ENCODE assay signal across 1 cellular context in the genomic region with DNA sequence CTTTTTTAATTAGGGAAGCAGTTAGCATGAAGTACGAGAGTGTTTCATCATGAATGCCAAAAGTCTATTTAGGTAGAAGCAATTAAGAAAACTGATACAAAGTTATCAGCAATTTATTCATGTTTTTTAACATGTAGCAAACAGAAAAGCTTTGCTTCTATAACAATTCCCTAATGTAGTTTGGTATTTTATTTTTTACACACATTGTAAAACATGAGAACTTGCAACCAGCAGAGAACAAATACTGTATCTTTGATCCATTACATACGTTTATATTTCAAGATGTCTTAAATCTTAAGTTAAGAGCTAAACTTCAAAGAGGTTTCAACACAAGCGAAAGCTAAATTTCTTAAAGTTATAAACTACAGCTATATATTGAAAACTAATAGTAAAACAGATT.
TF ChIP-seq lines count a peak whose summit lies in the region.

No MANE protein-coding gene starts in this region.

TF ChIP-seq in HEK293, 187 proteins besides CTCF, POLR2A, EP300 and RAD21 (continued from another document):
- TF ChIP-seq, protein P1, sequence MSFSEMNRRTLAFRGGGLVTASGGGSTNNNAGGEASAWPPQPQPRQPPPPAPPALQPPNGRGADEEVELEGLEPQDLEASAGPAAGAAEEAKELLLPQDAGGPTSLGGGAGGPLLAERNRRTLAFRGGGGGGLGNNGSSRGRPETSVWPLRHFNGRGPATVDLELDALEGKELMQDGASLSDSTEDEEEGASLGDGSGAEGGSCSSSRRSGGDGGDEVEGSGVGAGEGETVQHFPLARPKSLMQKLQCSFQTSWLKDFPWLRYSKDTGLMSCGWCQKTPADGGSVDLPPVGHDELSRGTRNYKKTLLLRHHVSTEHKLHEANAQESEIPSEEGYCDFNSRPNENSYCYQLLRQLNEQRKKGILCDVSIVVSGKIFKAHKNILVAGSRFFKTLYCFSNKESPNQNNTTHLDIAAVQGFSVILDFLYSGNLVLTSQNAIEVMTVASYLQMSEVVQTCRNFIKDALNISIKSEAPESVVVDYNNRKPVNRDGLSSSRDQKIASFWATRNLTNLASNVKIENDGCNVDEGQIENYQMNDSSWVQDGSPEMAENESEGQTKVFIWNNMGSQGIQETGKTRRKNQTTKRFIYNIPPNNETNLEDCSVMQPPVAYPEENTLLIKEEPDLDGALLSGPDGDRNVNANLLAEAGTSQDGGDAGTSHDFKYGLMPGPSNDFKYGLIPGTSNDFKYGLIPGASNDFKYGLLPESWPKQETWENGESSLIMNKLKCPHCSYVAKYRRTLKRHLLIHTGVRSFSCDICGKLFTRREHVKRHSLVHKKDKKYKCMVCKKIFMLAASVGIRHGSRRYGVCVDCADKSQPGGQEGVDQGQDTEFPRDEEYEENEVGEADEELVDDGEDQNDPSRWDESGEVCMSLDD (tag by site-specific recombination; IDR thresholded peaks at IDR 0.05) = no peak
- TF ChIP-seq SP2 (tag by site-specific recombination; IDR thresholded peaks at IDR 0.05) (no peak), ZNF473 (tag by site-specific recombination; IDR thresholded peaks at IDR 0.05) (no peak), ZNF707 (tag by site-specific recombination; IDR thresholded peaks at IDR 0.05) (no peak), ZNF558 (tag by site-specific recombination; IDR thresholded peaks at IDR 0.05) (no peak), ZXDB (tag by site-specific recombination; IDR thresholded peaks at IDR 0.05) (peak; percentile 41; the same call in 1 of the 2 replicates), ZNF19 (tag by site-specific recombination; IDR thresholded peaks at IDR 0.05; ENCODE audit: low read depth) (no peak), IKZF3 (tag by site-specific recombination; IDR thresholded peaks at IDR 0.05) (0 out of 2 replicates have a peak, but pooled peaks have one; percentile 5), ZNF423 (tag by site-specific recombination; IDR thresholded peaks at IDR 0.05) (no peak)
- TF ChIP-seq, protein P2, sequence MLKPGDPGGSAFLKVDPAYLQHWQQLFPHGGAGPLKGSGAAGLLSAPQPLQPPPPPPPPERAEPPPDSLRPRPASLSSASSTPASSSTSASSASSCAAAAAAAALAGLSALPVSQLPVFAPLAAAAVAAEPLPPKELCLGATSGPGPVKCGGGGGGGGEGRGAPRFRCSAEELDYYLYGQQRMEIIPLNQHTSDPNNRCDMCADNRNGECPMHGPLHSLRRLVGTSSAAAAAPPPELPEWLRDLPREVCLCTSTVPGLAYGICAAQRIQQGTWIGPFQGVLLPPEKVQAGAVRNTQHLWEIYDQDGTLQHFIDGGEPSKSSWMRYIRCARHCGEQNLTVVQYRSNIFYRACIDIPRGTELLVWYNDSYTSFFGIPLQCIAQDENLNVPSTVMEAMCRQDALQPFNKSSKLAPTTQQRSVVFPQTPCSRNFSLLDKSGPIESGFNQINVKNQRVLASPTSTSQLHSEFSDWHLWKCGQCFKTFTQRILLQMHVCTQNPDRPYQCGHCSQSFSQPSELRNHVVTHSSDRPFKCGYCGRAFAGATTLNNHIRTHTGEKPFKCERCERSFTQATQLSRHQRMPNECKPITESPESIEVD (tag by site-specific recombination; IDR thresholded peaks at IDR 0.05) = peak; percentile 99
